7 cellular contexts compared by ENCODE assay signal in the genomic region with DNA sequence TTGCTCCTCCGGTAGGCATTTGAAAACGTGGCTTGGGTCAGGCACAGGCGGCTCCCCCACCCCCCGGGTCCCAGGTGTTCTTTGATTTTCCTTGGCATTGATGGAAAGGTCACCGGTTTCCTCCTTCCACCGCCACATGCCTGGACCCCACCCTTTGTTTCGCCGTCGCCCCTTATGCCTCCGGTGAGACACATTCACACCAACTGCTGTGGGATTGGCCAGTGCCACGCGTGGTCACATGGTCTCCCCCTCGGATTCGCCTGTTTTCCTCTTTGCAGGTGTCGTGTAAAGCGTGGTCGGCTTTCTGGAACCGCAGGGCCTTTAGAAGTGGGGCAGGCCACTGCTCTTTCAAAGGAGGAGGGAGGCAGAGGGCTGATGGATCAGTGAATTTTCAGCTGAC.
DNase-seq lines count a peak whose midpoint lies in the region; ATAC-seq, FAIRE-seq and TF ChIP-seq lines count a peak whose summit lies in the region.
"Not testable (repeated sequence)": the region's sequence is repeated elsewhere in the genome, so short reads cannot be mapped to it uniquely, and the experiment has no call there.

No MANE protein-coding gene starts in this region.

- not testable (repeated sequence) for H3K4me1 ChIP-seq in GM12878 (ENCODE audit: control insufficient read depth, insufficient read depth, low read length); neuron (ENCODE audit: insufficient read depth, low read length); spleen

- H3K4me3 ChIP-seq in Jurkat, Clone E6-1 (ENCODE audit: low read length): peak overlapping the region; percentile 28
- H3K4me3 ChIP-seq in GM12878: not testable (repeated sequence)
- H3K4me3 ChIP-seq in fibroblast of pulmonary artery (replicated peaks; ENCODE audit: low read depth, low read length) (peak overlapping the region; percentile 38), neuron (ENCODE audit: low read length) (peak overlapping the region; percentile 19), spleen (peak overlapping the region in 1 of 8 donors; percentile 58)

- RAD21 ChIA-PET in GM12878 (lab: Charles Lee; ENCODE audit: unreplicated experiment): not testable (repeated sequence)

- H3K27ac ChIP-seq in C4-2B: peak overlapping the region; percentile 54
- not testable (repeated sequence) for H3K27ac ChIP-seq in GM12878 (ENCODE audit: control insufficient read depth, insufficient read depth); spleen

- not testable (repeated sequence) for TF ChIP-seq POLR2A in GM12878 (IDR thresholded peaks at IDR 0.05; ENCODE audit: low read depth, low read length); spleen (IDR thresholded peaks at IDR 0.05)

- H3K79me2 ChIP-seq in GM12878 (ENCODE audit: control insufficient read depth, insufficient read depth, low read length): not testable (repeated sequence)

- CTCF ChIA-PET in GM12878 (lab: Yijun Ruan, JAX): interaction anchor here (0.6 kb wide), 1 partner anchor 13 kb away, joined by 3 read pairs; no protein-coding TSS in a partner anchor

- not testable (repeated sequence) for H3K9me3 ChIP-seq in GM12878 (replicated peaks; ENCODE audit: control insufficient read depth, insufficient read depth, low read length); neuron (ENCODE audit: low read length)
- H3K9me3 ChIP-seq in spleen: peaks cover 0 to 69% (median 37%) of the 10 kb centered on the region in 8 donors

- H3K27me3 ChIP-seq in GM12878 (replicated peaks in 1 of 2; ENCODE audit: control insufficient read depth in 2 of 2, insufficient read depth in 2 of 2, low read length in 1 of 2); neuron (ENCODE audit: insufficient read depth, low read length); spleen (replicated peaks in 1 of 7): not testable (repeated sequence)

- not testable (repeated sequence) for DNase-seq in Jurkat, Clone E6-1 (ENCODE audit: low read depth, low spot score); GM12878 (ENCODE audit: low read depth, low spot score); fibroblast of pulmonary artery (ENCODE audit: low read depth)
- DNase-seq in SK-N-DZ (ENCODE audit: low spot score): peak; percentile 45
- peak; percentile 71 for DNase-seq in spleen

- H4K20me1 ChIP-seq in GM12878 (ENCODE audit: control insufficient read depth, insufficient read depth): not testable (repeated sequence)

- FAIRE-seq in GM12878 (lab: Jason Lieb, UNC): not testable (repeated sequence)

- WGBS in GM12878 (ENCODE audit: insufficient coverage, insufficient replicate concordance, low lambda C conversion rate, missing lambda C conversion rate): 45% methylated on average over 18 of the region's 18 CpGs
- WGBS in spleen, 5 donors: 67 to 80% (median 71%) methylated on average over 18 of the region's 18 CpGs

- SMC1A ChIA-PET in GM12878 (lab: Charles Lee; ENCODE audit: uncharacterized antibody, unreplicated experiment): not testable (repeated sequence)

- H3K36me3 ChIP-seq in GM12878 (ENCODE audit: control insufficient read depth in 2 of 2, insufficient read depth in 2 of 2, low read length in 1 of 2); neuron (ENCODE audit: insufficient read depth, low read length); spleen: not testable (repeated sequence)

- intact Hi-C loops in GM12878 (cut with micrococcal nuclease; ENCODE audit: unreplicated experiment); spleen (cut with DNase I; ENCODE audit: low total_unique reads): not testable (repeated sequence)

- H2AFZ ChIP-seq in GM12878 (ENCODE audit: control insufficient read depth, low read depth, low read length); neuron (ENCODE audit: low read depth, low read length): not testable (repeated sequence)

- not testable (repeated sequence) for TF ChIP-seq EP300 in GM12878 (IDR thresholded peaks at IDR 0.05; ENCODE audit: borderline replicate concordance in 1 of 2, control insufficient read depth in 1 of 2, low read depth in 2 of 2, low read length in 2 of 2)

- not testable (repeated sequence) for ATAC-seq in GM12878

- TF ChIP-seq CTCF in C4-2B (conservative IDR thresholded peaks at IDR 0.05); GM12878 (IDR thresholded peaks at IDR 0.05 in 2 of 3, conservative IDR thresholded peaks at IDR 0.05 in 1 of 3; ENCODE audit: control insufficient read depth in 2 of 3, extremely low read depth in 1 of 3, insufficient read depth in 1 of 3, low read depth in 3 of 3, low read length in 3 of 3); fibroblast of pulmonary artery (IDR thresholded peaks at IDR 0.05; ENCODE audit: low read length, missing control alignments); spleen (IDR thresholded peaks at IDR 0.05 in 8 of 11, conservative IDR thresholded peaks at IDR 0.05 in 3 of 11): not testable (repeated sequence)

- BruUV-seq in GM12878 (replicated peaks; lab: Mats Ljungman, UMichigan): not testable (repeated sequence)

- TF ChIP-seq RAD21 in GM12878 (IDR thresholded peaks at IDR 0.05; ENCODE audit: insufficient read depth, low read depth, low read length): not testable (repeated sequence)

- H3K4me2 ChIP-seq in GM12878 (ENCODE audit: control insufficient read depth, insufficient read depth): 0 out of 2 replicates have a peak overlapping the region, but pooled peaks have one; percentile 17

- in situ Hi-C loops in GM12878 (cut with MboI): not testable (repeated sequence)

- H3K9ac ChIP-seq in GM12878 (ENCODE audit: control insufficient read depth, insufficient read depth, low read length): not testable (repeated sequence)

- POLR2A ChIA-PET in GM12878 (lab: Charles Lee): not testable (repeated sequence)
